8 cellular contexts compared by ENCODE assay signal in genomic region chr3:124761250-124761796, GRCh38. TPM values are rescaled to one million over a fixed set of nuclear protein-coding genes. Genes with fewer than 3 reads are reported as not detected.
DNase-seq lines count a peak whose midpoint lies in the region; ATAC-seq and TF ChIP-seq lines count a peak whose summit lies in the region.

No MANE protein-coding gene starts in this region.

- peak overlapping the region; percentile 85 for H3K27ac Mint-ChIP-seq in neural progenitor cell

- no peaks in the 10 kb centered on the region for H3K27me3 ChIP-seq in neural progenitor cell

- H3K27ac ChIP-seq in neural progenitor cell: no peak overlapping the region

- no peaks in the 10 kb centered on the region for H4K20me1 ChIP-seq in neural progenitor cell (ENCODE audit: low read depth)

- no peak overlapping the region for H2AFZ ChIP-seq in neural progenitor cell (replicated peaks)

- peaks cover 25% of the 10 kb centered on the region for H3K27me3 Mint-ChIP-seq in neural progenitor cell (ENCODE audit: insufficient read depth, low read depth)

- no peaks in the 10 kb centered on the region for H3K9me3 ChIP-seq in neural progenitor cell (ENCODE audit: low read depth)

- H3K9ac ChIP-seq in neural progenitor cell: no peak overlapping the region

- POLR2A ChIA-PET in GM10248 (lab: Yijun Ruan, JAX): interaction anchor here (0.6 kb wide), 1 partner anchor 140 kb away, joined by 3 read pairs; no protein-coding TSS in a partner anchor

- ATAC-seq in GM18867 (IDR thresholded peaks at IDR 0.05; ENCODE audit: unreplicated experiment): no peak

- H3K4me3 ChIP-seq in neural progenitor cell: no peak overlapping the region

- H3F3A ChIP-seq in neural progenitor cell (ENCODE audit: low read depth): peaks cover 14% of the 10 kb centered on the region

- H3K79me2 ChIP-seq in neural progenitor cell (ENCODE audit: low read depth): no peaks in the 10 kb centered on the region

- no peaks in the 10 kb centered on the region for H3K36me3 ChIP-seq in neural progenitor cell

- peaks cover 12% of the 10 kb centered on the region for H3K4me1 ChIP-seq in neural progenitor cell

- no peaks in the 10 kb centered on the region for H3K9me3 Mint-ChIP-seq in neural progenitor cell

- H3K4me3 Mint-ChIP-seq in neural progenitor cell: no peak overlapping the region

- DNase-seq in GM10248 (ENCODE audit: extremely low spot score): peak; percentile 81
- peak; percentile 45 to 69 for DNase-seq in Kasumi-1 (lab: John Stamatoyannopoulos, UW)
- peak; percentile 82 for DNase-seq in RPMI7951 (ENCODE audit: low read depth)
- peak; percentile 52 for DNase-seq in activated T-helper 1 cell treated with Interleukin-2 at 50 U/mL for 16 hours (ENCODE audit: low read depth)
- DNase-seq in fibroblast of peridontal ligament (ENCODE audit: extremely low read depth): peak; percentile 98
- DNase-seq in neural progenitor cell (ENCODE audit: low spot score): peak; percentile 83
- peak; percentile 64 for DNase-seq in stimulated activated naive CD4-positive, alpha-beta T cell treated with Interleukin-2 at 50 U/mL for 16 hours (lab: John Stamatoyannopoulos, UW)

- TF ChIP-seq CTCF in GM10248 (IDR thresholded peaks at IDR 0.05; ENCODE audit: control extremely low read depth, extremely low read depth, low read depth, missing control alignments) (peak; percentile 89), neural progenitor cell (IDR thresholded peaks at IDR 0.05) (peak; percentile 98)

- no peak overlapping the region for H3K4me2 ChIP-seq in neural progenitor cell

- H3K4me1 Mint-ChIP-seq in neural progenitor cell: peaks cover 12% of the 10 kb centered on the region

- CTCF ChIA-PET in GM10248 (lab: Yijun Ruan, JAX): interaction anchor here (0.6 to 6.9 kb wide), 58 partner anchors 8 to 869 kb away, joined by 3 to 215 read pairs (median 5); partner anchors contain the start of gene MUC13

- peaks cover 7% of the 10 kb centered on the region for H3K36me3 Mint-ChIP-seq in neural progenitor cell

RNA-seq across cellular contexts. Expression of gene UMPS, which starts 31.1 kb away (rescaled TPM):
- 28.3 and 35.9 TPM in 2 replicates for total RNA-seq in RPMI7951 (2014; rRNA removed; shearing (Covaris generic))
- total RNA-seq in neural progenitor cell (ENCODE audit: low replicate concordance): 42.2 and 47.6 TPM in 2 replicates
